1 cellular context compared by ENCODE assay signal in the genomic region with DNA sequence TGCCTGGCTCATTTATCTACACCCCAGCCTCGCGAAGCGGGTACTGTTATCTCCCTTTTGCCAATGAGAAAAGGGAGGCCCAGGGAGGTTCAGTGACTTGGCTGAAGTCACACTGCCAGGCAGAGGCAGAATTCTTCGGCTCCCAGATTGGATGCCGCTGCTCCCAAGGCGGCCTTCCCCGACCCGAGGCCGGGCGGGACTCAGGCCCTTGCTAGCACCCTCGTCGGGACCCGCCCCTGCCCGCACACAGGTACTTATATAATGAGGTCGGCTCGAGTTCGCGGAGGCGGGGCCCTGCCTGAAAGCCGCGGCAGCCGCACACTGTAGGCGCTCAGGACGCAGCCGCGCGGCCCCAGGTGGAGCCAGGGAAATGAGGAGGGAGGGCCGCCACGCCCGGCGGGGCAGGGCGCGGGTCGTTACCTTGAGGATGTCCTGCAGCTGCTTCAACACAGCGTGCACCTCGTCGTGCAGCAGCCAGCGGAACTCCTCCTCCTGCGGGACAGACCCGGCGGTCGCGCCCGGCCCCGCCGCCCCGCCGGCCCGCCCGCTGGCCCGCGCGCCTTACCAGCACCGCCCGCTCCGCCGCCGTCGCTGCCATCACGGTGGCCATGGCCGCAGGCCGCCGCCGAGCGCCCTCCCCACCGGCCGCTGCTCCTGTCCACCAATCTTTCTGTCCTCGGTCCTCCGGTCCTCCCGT.
TF ChIP-seq lines count a peak whose summit lies in the region.

ROGDI (minus strand) TSS at position 672 of the 697 bp plus-strand sequence; CDS start at position 610, 62 bp downstream.

TF ChIP-seq in HEK293, 187 proteins besides CTCF, POLR2A, EP300 and RAD21 (continued from another document):
- TF ChIP-seq ZNF280C (tag by site-specific recombination; IDR thresholded peaks at IDR 0.05) = no peak
- no peak for TF ChIP-seq KLF10 (tag by site-specific recombination; IDR thresholded peaks at IDR 0.05)
- no peak for TF ChIP-seq ZNF423 (tag by site-specific recombination; IDR thresholded peaks at IDR 0.05)
- TF ChIP-seq MZF1 (tag by site-specific recombination; IDR thresholded peaks at IDR 0.05; ENCODE audit: borderline replicate concordance) = no peak
- TF ChIP-seq OVOL3 (tag by site-specific recombination; IDR thresholded peaks at IDR 0.05) = no peak
- peak; percentile 87 for TF ChIP-seq KLF1 (tag by site-specific recombination; IDR thresholded peaks at IDR 0.05)
- TF ChIP-seq KLF7 (tag by site-specific recombination; IDR thresholded peaks at IDR 0.05; ENCODE audit: borderline replicate concordance) = 0 out of 2 replicates have a peak, but pooled peaks have one; percentile 26
- TF ChIP-seq ZNF501 (tag by site-specific recombination; IDR thresholded peaks at IDR 0.05) = 0 out of 2 replicates have a peak, but pooled peaks have one; percentile 45
- no peak for TF ChIP-seq ZNF549 (tag by site-specific recombination; IDR thresholded peaks at IDR 0.05)
- TF ChIP-seq, protein P1, sequence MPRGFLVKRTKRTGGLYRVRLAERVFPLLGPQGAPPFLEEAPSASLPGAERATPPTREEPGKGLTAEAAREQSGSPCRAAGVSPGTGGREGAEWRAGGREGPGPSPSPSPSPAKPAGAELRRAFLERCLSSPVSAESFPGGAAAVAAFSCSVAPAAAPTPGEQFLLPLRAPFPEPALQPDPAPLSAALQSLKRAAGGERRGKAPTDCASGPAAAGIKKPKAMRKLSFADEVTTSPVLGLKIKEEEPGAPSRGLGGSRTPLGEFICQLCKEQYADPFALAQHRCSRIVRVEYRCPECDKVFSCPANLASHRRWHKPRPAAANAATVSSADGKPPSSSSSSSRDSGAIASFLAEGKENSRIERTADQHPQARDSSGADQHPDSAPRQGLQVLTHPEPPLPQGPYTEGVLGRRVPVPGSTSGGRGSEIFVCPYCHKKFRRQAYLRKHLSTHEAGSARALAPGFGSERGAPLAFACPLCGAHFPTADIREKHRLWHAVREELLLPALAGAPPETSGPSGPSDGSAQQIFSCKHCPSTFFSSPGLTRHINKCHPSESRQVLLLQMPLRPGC (tag by site-specific recombination; IDR thresholded peaks at IDR 0.05) = 0 out of 2 replicates have a peak, but pooled peaks have one; percentile 12
- TF ChIP-seq, protein P2, sequence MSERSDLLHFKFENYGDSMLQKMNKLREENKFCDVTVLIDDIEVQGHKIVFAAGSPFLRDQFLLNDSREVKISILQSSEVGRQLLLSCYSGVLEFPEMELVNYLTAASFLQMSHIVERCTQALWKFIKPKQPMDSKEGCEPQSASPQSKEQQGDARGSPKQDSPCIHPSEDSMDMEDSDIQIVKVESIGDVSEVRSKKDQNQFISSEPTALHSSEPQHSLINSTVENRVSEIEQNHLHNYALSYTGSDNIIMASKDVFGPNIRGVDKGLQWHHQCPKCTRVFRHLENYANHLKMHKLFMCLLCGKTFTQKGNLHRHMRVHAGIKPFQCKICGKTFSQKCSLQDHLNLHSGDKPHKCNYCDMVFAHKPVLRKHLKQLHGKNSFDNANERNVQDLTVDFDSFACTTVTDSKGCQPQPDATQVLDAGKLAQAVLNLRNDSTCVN (tag by site-specific recombination; optimal IDR thresholded peaks at IDR 0.05) = peak; percentile 59
- peak; percentile 44; the same call in 1 of the 2 replicates for TF ChIP-seq KLF17 (tag by site-specific recombination; IDR thresholded peaks at IDR 0.05)
- 0 out of 2 replicates have a peak, but pooled peaks have one; percentile 1 for TF ChIP-seq ZNF660 (tag by site-specific recombination; IDR thresholded peaks at IDR 0.05)
- TF ChIP-seq BCL11B (tag by site-specific recombination; IDR thresholded peaks at IDR 0.05; ENCODE audit: low read depth) = no peak
